In genomic region chr20:46206025-46206424, GRCh38 we compare ENCODE assay signal across 9 cellular contexts.
DNase-seq lines count a peak whose midpoint lies in the region; ATAC-seq, FAIRE-seq and TF ChIP-seq lines count a peak whose summit lies in the region.
"Had no signal": no experiment of that assay in that cellular context is flagged by ENCODE, and none has a peak within 500 bp of the region (broad histone marks: within the 10 kb centered on the region; RNA-seq: fewer than 3 reads in every experiment).

No MANE protein-coding gene starts in this region.

- TF ChIP-seq RAD21 in K562 (CRISPR knock-in tag; conservative IDR thresholded peaks at IDR 0.05 in 1 of 2, IDR thresholded peaks at IDR 0.05 in 1 of 2) = no peak

- no peaks in the 10 kb centered on the region for H3K27me3 ChIP-seq in BLaER1
- peaks cover 29 to 41% of the 10 kb centered on the region in 2 experiments for H3K27me3 ChIP-seq in K562 (ENCODE audit: control insufficient read depth in 2 of 2, insufficient read depth in 2 of 2, low read length in 2 of 2)

- H3K4me3 ChIP-seq in BLaER1 (no peak overlapping the region), K562 (no peak overlapping the region)

- H3K27ac ChIP-seq in BLaER1 = no peak overlapping the region
- H3K27ac ChIP-seq in K562 (ENCODE audit: extremely low read depth, low read depth, low read length) = no peak overlapping the region

- no peak for TF ChIP-seq CTCF in K562 (IDR thresholded peaks at IDR 0.05 in 2 of 3, conservative IDR thresholded peaks at IDR 0.05 in 1 of 3; ENCODE audit: insufficient read depth in 2 of 3, low read depth in 1 of 3, low read length in 3 of 3)

- no peaks in the 10 kb centered on the region for H3K36me3 ChIP-seq in BLaER1
- no peaks in the 10 kb centered on the region for H3K36me3 ChIP-seq in K562 (ENCODE audit: control insufficient read depth, insufficient read depth, low read length)

- BruUV-seq in K562 (replicated peaks; lab: Mats Ljungman, UMichigan) = no TSS peak

- in situ Hi-C loops in K562 (cut with MboI) = no loop called here

- H3K79me2 ChIP-seq in K562 (ENCODE audit: control insufficient read depth, insufficient read depth, low read length) = no peaks in the 10 kb centered on the region

- CTCF ChIA-PET in K562 (lab: Yijun Ruan, JAX; ENCODE audit: low intra/inter-chr PET ratio) = no interaction called here

- H3K4me1 ChIP-seq in BLaER1 (peaks cover 21% of the 10 kb centered on the region), K562 (replicated peaks in 1 of 2; ENCODE audit: control insufficient read depth in 2 of 2, insufficient read depth in 2 of 2, low read length in 2 of 2) (peaks cover 27% of the 10 kb centered on the region in 2 experiments)

- ATAC-seq in K562 = peak; percentile 85
- no peak for ATAC-seq in HG03469 (IDR thresholded peaks at IDR 0.05; ENCODE audit: unreplicated experiment)

- TF ChIP-seq POLR2A in K562 (conservative IDR thresholded peaks at IDR 0.05) = no peak

- no peaks in the 10 kb centered on the region for H3K9me1 ChIP-seq in K562 (ENCODE audit: control insufficient read depth, insufficient read depth, low read length)

- POLR2A ChIA-PET in K562 (lab: Yijun Ruan, JAX) = interaction anchor here (0.9 to 1.6 kb wide), 3 partner anchors 9 to 47 kb away, joined by 3 read pairs; no protein-coding TSS in a partner anchor

- intact Hi-C loops in K562 (cut with micrococcal nuclease) = no loop called here

- H3K9ac ChIP-seq in BLaER1 = no peak overlapping the region
- H3K9ac ChIP-seq in K562 (ENCODE audit: insufficient read depth in 1 of 2, low read depth in 2 of 2, low read length in 2 of 2) = 0 out of 4 replicates have a peak overlapping the region, but pooled peaks of 1 of the 2 experiments have one; percentile 6

- WGBS in K562 (ENCODE audit: insufficient coverage, low coverage, missing lambda C conversion rate) = 3% methylated on average over 5 of the region's 5 CpGs

- DNase-seq in LHCN-M2 (ENCODE audit: low read depth) (peak; percentile 52), K562 (ENCODE audit: extremely low read depth in 1 of 4, low spot score in 3 of 4) (peak; percentile 35 to 70 (median 55)), lung microvascular endothelial cell (ENCODE audit: low read depth in 2 of 2) (peak; percentile 15 to 70), inferior parietal cortex (ENCODE audit: extremely low spot score) (no peak), NCI-H2196 treated with DMSO at 0.1 percent for 48 hours (lab: John Stamatoyannopoulos, UW; ENCODE audit: unreplicated experiment) (no peak)
- no peak for DNase-seq in activated naive CD4-positive, alpha-beta T cell treated with Interleukin-2 at 50 U/mL for 16 hours
- DNase-seq: DND-41 had no signal

- H3K9me3 ChIP-seq in BLaER1 = no peaks in the 10 kb centered on the region
- H3K9me3 ChIP-seq in K562 (replicated peaks; ENCODE audit: control insufficient read depth, insufficient read depth, low read depth, low read length) = no peaks in the 10 kb centered on the region

- FAIRE-seq in K562 (lab: Jason Lieb, UNC) = peak; percentile 92

- H3K4me2 ChIP-seq in BLaER1 (peak overlapping the region; percentile 16), K562 (ENCODE audit: insufficient read depth, low read length) (no peak overlapping the region; the same call in 1 of the 2 replicates)

- no peaks in the 10 kb centered on the region for H4K20me1 ChIP-seq in BLaER1
- H4K20me1 ChIP-seq in K562 (replicated peaks; ENCODE audit: control insufficient read depth, insufficient read depth, low read length) = peaks cover 15% of the 10 kb centered on the region; the same call in 1 of the 2 replicates

- peak overlapping the region; percentile 64 for H2AFZ ChIP-seq in K562 (ENCODE audit: low read depth, low read length)

- no peak for TF ChIP-seq EP300 in K562 (IDR thresholded peaks at IDR 0.05; ENCODE audit: low read length)

TF ChIP-seq in K562, 482 proteins besides CTCF, POLR2A, EP300 and RAD21 (continues in another document):
- TF ChIP-seq HES1 (IDR thresholded peaks at IDR 0.05; ENCODE audit: low read depth) = no peak
- no peak for TF ChIP-seq ZNF197 (CRISPR knock-in tag; IDR thresholded peaks at IDR 0.05; ENCODE audit: low read depth)
- TF ChIP-seq NFIC (IDR thresholded peaks at IDR 0.05) = no peak
- no peak for TF ChIP-seq ETS2 (tag; IDR thresholded peaks at IDR 0.05; ENCODE audit: borderline replicate concordance, poor library complexity, severe bottlenecking)
- no peak for TF ChIP-seq CBFA2T2 (conservative IDR thresholded peaks at IDR 0.05)
- TF ChIP-seq RCOR1 (IDR thresholded peaks at IDR 0.05; ENCODE audit: borderline replicate concordance in 1 of 2, low read depth in 2 of 2, low read length in 2 of 2) = peak; percentile 40 to 79; a peak in 1 of 4 replicates
- TF ChIP-seq YY1 (IDR thresholded peaks at IDR 0.05; ENCODE audit: borderline replicate concordance in 1 of 3, control insufficient read depth in 1 of 3, extremely low read depth in 1 of 3, insufficient read depth in 3 of 3, insufficient read length in 1 of 3, insufficient replicate concordance in 2 of 3, low read depth in 1 of 3, low read length in 2 of 3) = no peak
- TF ChIP-seq ZNF280B (CRISPR knock-in tag; IDR thresholded peaks at IDR 0.05) = no peak
- peak; percentile 93 for TF ChIP-seq FOSL1 (tag; conservative IDR thresholded peaks at IDR 0.05)
- TF ChIP-seq ELF1 (tag; IDR thresholded peaks at IDR 0.05) = peak; percentile 79
- TF ChIP-seq TEAD4 (IDR thresholded peaks at IDR 0.05; ENCODE audit: low read length) = 0 out of 2 replicates have a peak, but pooled peaks have one; percentile 9
- TF ChIP-seq TEAD4 (CRISPR knock-in tag; IDR thresholded peaks at IDR 0.05; ENCODE audit: borderline replicate concordance) = no peak
- TF ChIP-seq HIVEP1 (CRISPR knock-in tag; IDR thresholded peaks at IDR 0.05) = no peak
- no peak for TF ChIP-seq GTF2B (IDR thresholded peaks at IDR 0.05; ENCODE audit: extremely low read depth, insufficient read length)
- peak; percentile 32; the same call in 1 of the 2 replicates for TF ChIP-seq MAFK (IDR thresholded peaks at IDR 0.05; ENCODE audit: low read length)
- no peak for TF ChIP-seq RAD51 (IDR thresholded peaks at IDR 0.05; ENCODE audit: borderline replicate concordance, low read depth)
- peak; percentile 79 for TF ChIP-seq SMARCE1 (IDR thresholded peaks at IDR 0.05)
- TF ChIP-seq HMBOX1 (IDR thresholded peaks at IDR 0.05) = 0 out of 2 replicates have a peak, but pooled peaks have one; percentile 33
- no peak for TF ChIP-seq SRSF3 (IDR thresholded peaks at IDR 0.05; ENCODE audit: insufficient read depth, low read length)
- TF ChIP-seq SRF (CRISPR knock-in tag; IDR thresholded peaks at IDR 0.05) = 0 out of 4 replicates have a peak, but pooled peaks of 1 of the 2 experiments have one; percentile 13
- peak; percentile 69; the same call in 1 of the 2 replicates for TF ChIP-seq SMARCA4 (IDR thresholded peaks at IDR 0.05)
- peak; percentile 76; the same call in 1 of the 2 replicates for TF ChIP-seq JUNB (CRISPR knock-in tag; conservative IDR thresholded peaks at IDR 0.05)
- no peak for TF ChIP-seq ZBTB33 (CRISPR knock-in tag; IDR thresholded peaks at IDR 0.05)

Comparison
In these comparisons a context has a peak if more than half of its experiments do, and no peak if none do; other contexts are left out.
1. DNase-seq: peak in LHCN-M2 (single experiment), K562 (4 of 4) and lung microvascular endothelial cell (2 of 2); none in inferior parietal cortex (single experiment), NCI-H2196 treated with DMSO at 0.1 percent for 48 hours (single experiment) and activated naive CD4-positive, alpha-beta T cell treated with Interleukin-2 at 50 U/mL for 16 hours (single experiment).